9 cellular contexts compared by ENCODE assay signal in genomic region chr17:7177954-7178477, GRCh38. TPM values are rescaled to one million over a fixed set of nuclear protein-coding genes. Genes with fewer than 3 reads are reported as not detected.
DNase-seq lines count a peak whose midpoint lies in the region; ATAC-seq and FAIRE-seq lines count a peak whose summit lies in the region.
"Had no signal": no experiment of that assay in that cellular context is flagged by ENCODE, and none has a peak within 500 bp of the region (broad histone marks: within the 10 kb centered on the region; RNA-seq: fewer than 3 reads in every experiment).

No MANE protein-coding gene starts in this region.

- peak overlapping the region; percentile 50 for H3K4me3 ChIP-seq in naive thymus-derived CD4-positive, alpha-beta T cell (ENCODE audit: low read length)

- CTCF ChIA-PET in naive thymus-derived CD4-positive, alpha-beta T cell (lab: Charles Lee) = interaction anchor here (0.5 to 2.5 kb wide), 6 partner anchors 22 to 132 kb away, joined by 3 to 16 read pairs (median 3); no protein-coding TSS in a partner anchor

- H3K27me3 Mint-ChIP-seq in naive thymus-derived CD4-positive, alpha-beta T cell = peaks cover 0 to 13% (median 8%) of the 10 kb centered on the region in 5 donors

- POLR2A ChIA-PET in naive thymus-derived CD4-positive, alpha-beta T cell (lab: Charles Lee) = interaction anchor here (1.9 kb wide), 1 partner anchor 132 kb away, joined by 5 read pairs; no protein-coding TSS in a partner anchor

- no peaks in the 10 kb centered on the region for H3K36me3 ChIP-seq in naive thymus-derived CD4-positive, alpha-beta T cell (ENCODE audit: control insufficient read depth in 2 of 3, insufficient read depth in 3 of 3, low read length in 3 of 3)

- no peaks in the 10 kb centered on the region for H3K9me3 ChIP-seq in naive thymus-derived CD4-positive, alpha-beta T cell (ENCODE audit: control insufficient read depth in 2 of 3, low read length in 3 of 3)

- H3K4me1 Mint-ChIP-seq in naive thymus-derived CD4-positive, alpha-beta T cell = peaks cover 4 to 13% (median 9%) of the 10 kb centered on the region in 7 donors

- ATAC-seq in naive thymus-derived CD4-positive, alpha-beta T cell = no peak

- no peaks in the 10 kb centered on the region for H3K9me3 Mint-ChIP-seq in naive thymus-derived CD4-positive, alpha-beta T cell

- peak; percentile 55 for DNase-seq in Daoy (ENCODE audit: low read depth)
- DNase-seq in NCI-H2171 treated with DMSO at 0.1 percent for 48 hours (lab: John Stamatoyannopoulos, UW) = peak; percentile 53
- DNase-seq in naive thymus-derived CD4-positive, alpha-beta T cell = peak in 1 of 9 donors; percentile 30
- no peak for DNase-seq in stimulated activated CD4-positive, alpha-beta T cell treated with anti-CD3 and anti-CD28 coated beads, Interleukin-2, amount 100 ng/mL, for 24 hours
- no peak for DNase-seq in HCEC 1CT
- DNase-seq in RCC 7860 (ENCODE audit: low spot score) = no peak
- no peak for DNase-seq in activated gamma-delta T cell (lab: John Stamatoyannopoulos, UW)

- no peak for FAIRE-seq in RCC 7860 (lab: Jason Lieb, UNC)

- peak overlapping the region; percentile 24 for H3K27ac ChIP-seq in cingulate gyrus (ENCODE audit: low read depth, low read length)
- H3K27ac ChIP-seq in naive thymus-derived CD4-positive, alpha-beta T cell (ENCODE audit: low read depth, low read length) = no peak overlapping the region

- H3K27ac Mint-ChIP-seq in naive thymus-derived CD4-positive, alpha-beta T cell = peak overlapping the region in 4 of 9 donors; percentile 18 to 66 (median 44)

- H3K36me3 Mint-ChIP-seq in naive thymus-derived CD4-positive, alpha-beta T cell = no peaks in the 10 kb centered on the region

- intact Hi-C loops in naive thymus-derived CD4-positive, alpha-beta T cell (cut with micrococcal nuclease) = loop anchor here (1.0 to 2.0 kb wide), 6 partner anchors 27 to 133 kb away; no protein-coding TSS in a partner anchor

- no peaks in the 10 kb centered on the region for H3K27me3 ChIP-seq in naive thymus-derived CD4-positive, alpha-beta T cell (ENCODE audit: control insufficient read depth in 2 of 2, insufficient read depth in 2 of 2, low read length in 2 of 2)

- peak overlapping the region in 8 of 10 donors; percentile 68 to 83 (median 81) for H3K4me3 Mint-ChIP-seq in naive thymus-derived CD4-positive, alpha-beta T cell

- peaks cover 12 to 23% of the 10 kb centered on the region in 2 donors for H3K4me1 ChIP-seq in naive thymus-derived CD4-positive, alpha-beta T cell (ENCODE audit: control insufficient read depth in 2 of 2, insufficient read depth in 2 of 2, low read length in 2 of 2)

RNA-seq across cellular contexts. Expression of gene ASGR1, which starts 1.2 kb away (rescaled TPM):
- 0.29 and 1.2 TPM in 2 replicates for total RNA-seq in Daoy (2014; rRNA removed; shearing (Covaris generic))
- 10 to 100 TPM in 1 of 5 experiments, 1 to 10 TPM in 1, under 1 TPM in 2, not detected in 1; 0.79 to 11.9 (median 1.3) TPM for total RNA-seq in naive thymus-derived CD4-positive, alpha-beta T cell
- not detected for polyA plus RNA-seq in naive thymus-derived CD4-positive, alpha-beta T cell
- total RNA-seq: RPMI7951 had no signal

RNA-seq across cellular contexts. Expression of gene DLG4, which starts 41.6 kb away (rescaled TPM):
- total RNA-seq in Daoy (2014; rRNA removed; shearing (Covaris generic)) = 3.1 and 4.4 TPM in 2 replicates
- 10 to 100 TPM; 10.9 to 25.4 (median 16.5) TPM for total RNA-seq in naive thymus-derived CD4-positive, alpha-beta T cell
- polyA plus RNA-seq in naive thymus-derived CD4-positive, alpha-beta T cell = under 1 TPM; 0.26 to 0.83 TPM

RNA-seq across cellular contexts. Expression of gene ACADVL, which starts 41.7 kb away (rescaled TPM):
- total RNA-seq in Daoy (2014; rRNA removed; shearing (Covaris generic)) = 306 and 420 TPM in 2 replicates
- 100 to 1,000 TPM; 287 to 390 (median 339) TPM for total RNA-seq in naive thymus-derived CD4-positive, alpha-beta T cell
- 10 to 100 TPM; 75.3 to 88.4 TPM for polyA plus RNA-seq in naive thymus-derived CD4-positive, alpha-beta T cell

RNA-seq across cellular contexts. Expression of gene DVL2, which starts 56.3 kb away (rescaled TPM):
- total RNA-seq in Daoy (2014; rRNA removed; shearing (Covaris generic)) = 22.2 and 42.7 TPM in 2 replicates
- 10 to 100 TPM; 51.2 to 91.5 (median 52.3) TPM for total RNA-seq in naive thymus-derived CD4-positive, alpha-beta T cell
- 10 to 100 TPM; 15.1 to 31.1 TPM for polyA plus RNA-seq in naive thymus-derived CD4-positive, alpha-beta T cell

Comparison
In these comparisons a context has a peak if more than half of its experiments do, and no peak if none do; other contexts are left out.
1. DNase-seq: peak in Daoy (single experiment) and NCI-H2171 treated with DMSO at 0.1 percent for 48 hours (single experiment); none in stimulated activated CD4-positive, alpha-beta T cell treated with anti-CD3 and anti-CD28 coated beads, Interleukin-2, amount 100 ng/mL, for 24 hours (0 of 2), HCEC 1CT (single experiment), RCC 7860 (single experiment) and activated gamma-delta T cell (single experiment).